ENCODE assay signal across 18 cellular contexts in the genomic region with DNA sequence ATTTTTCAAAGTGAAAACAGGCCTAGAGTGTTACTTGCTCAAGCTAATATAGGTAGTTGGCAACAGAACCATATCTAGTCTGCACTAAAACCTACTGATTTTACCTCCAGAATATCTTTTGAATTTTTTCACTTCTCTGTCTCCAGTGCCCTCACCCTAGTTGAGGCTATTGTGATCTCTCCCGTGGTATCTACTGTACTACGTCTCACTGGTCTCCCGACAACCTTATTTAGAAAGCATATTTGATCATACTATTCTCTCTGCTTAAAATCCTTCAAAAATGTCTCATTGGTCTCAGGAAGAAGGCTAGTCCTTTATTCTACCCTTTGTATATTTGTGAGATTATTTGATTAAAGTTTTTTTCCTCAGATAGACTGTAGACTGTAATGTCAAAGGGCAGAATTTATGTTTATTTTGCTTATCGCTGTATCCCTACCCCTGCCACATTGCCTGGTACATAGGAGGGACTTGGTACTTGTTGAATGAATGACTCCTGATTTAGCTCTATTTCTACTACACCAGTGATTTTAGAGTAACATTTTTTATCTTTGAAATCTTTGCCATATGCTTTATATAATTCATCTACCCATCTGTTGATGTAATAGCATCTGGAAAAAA.
DNase-seq lines count a peak whose midpoint lies in the region; ATAC-seq, FAIRE-seq and TF ChIP-seq lines count a peak whose summit lies in the region.
"Had no signal": no experiment of that assay in that cellular context is flagged by ENCODE, and none has a peak within 500 bp of the region (broad histone marks: within the 10 kb centered on the region; RNA-seq: fewer than 3 reads in every experiment).

No MANE protein-coding gene starts in this region.

- peaks cover 7% of the 10 kb centered on the region for H3K36me3 Mint-ChIP-seq in progenitor cell of endocrine pancreas (ENCODE audit: insufficient read depth)
- no peaks in the 10 kb centered on the region for H3K36me3 Mint-ChIP-seq in natural killer cell treated with Interleukin-12 subunit alpha and Interleukin-12 subunit beta and Interleukin-15 and Interleukin-18, amount 100 ng/mL, for 72 hours

- no peak overlapping the region for H3K4me3 Mint-ChIP-seq in progenitor cell of endocrine pancreas (ENCODE audit: low read depth)
- no peak overlapping the region for H3K4me3 Mint-ChIP-seq in natural killer cell treated with Interleukin-12 subunit alpha and Interleukin-12 subunit beta and Interleukin-15 and Interleukin-18, amount 100 ng/mL, for 72 hours
- H3K4me3 Mint-ChIP-seq: CD8-positive, alpha-beta T cell had no signal

- ATAC-seq in left colon (peak; percentile 66), GM18907 (IDR thresholded peaks at IDR 0.05; ENCODE audit: unreplicated experiment) (no peak)
- no peak for ATAC-seq in natural killer cell treated with Interleukin-12 subunit alpha and Interleukin-12 subunit beta and Interleukin-15 and Interleukin-18, amount 100 ng/mL, for 72 hours
- ATAC-seq: CD8-positive, alpha-beta T cell; PC-3 had no signal

- intact Hi-C loops in left colon (cut with DNase I, micrococcal nuclease), result no loop called here

- H3K27me3 Mint-ChIP-seq in progenitor cell of endocrine pancreas, result no peaks in the 10 kb centered on the region
- H3K27me3 Mint-ChIP-seq in natural killer cell treated with Interleukin-12 subunit alpha and Interleukin-12 subunit beta and Interleukin-15 and Interleukin-18, amount 100 ng/mL, for 72 hours, result no peaks in the 10 kb centered on the region

- peak overlapping the region; percentile 11 for H3K27ac Mint-ChIP-seq in progenitor cell of endocrine pancreas
- H3K27ac Mint-ChIP-seq in natural killer cell treated with Interleukin-12 subunit alpha and Interleukin-12 subunit beta and Interleukin-15 and Interleukin-18, amount 100 ng/mL, for 72 hours, result no peak overlapping the region
- H3K27ac Mint-ChIP-seq: CD8-positive, alpha-beta T cell had no signal

- TF ChIP-seq CTCF in progenitor cell of endocrine pancreas (IDR thresholded peaks at IDR 0.05; ENCODE audit: unreplicated experiment), result no peak

- DNase-seq in NCI-H146 (lab: John Stamatoyannopoulos, UW), result peak; percentile 5
- DNase-seq in NCI-H146 treated with DMSO at 0.1 percent for 48 hours (lab: John Stamatoyannopoulos, UW; ENCODE audit: unreplicated experiment), result no peak
- no peak for DNase-seq in GM18507 (ENCODE audit: extremely low spot score, insufficient read length, low read depth)
- DNase-seq in left colon, result no peak
- no peak for DNase-seq in progenitor cell of endocrine pancreas (ENCODE audit: low spot score, unreplicated experiment)
- DNase-seq in natural killer cell treated with Interleukin-12 subunit alpha and Interleukin-12 subunit beta and Interleukin-15 and Interleukin-18, amount 100 ng/mL, for 72 hours (ENCODE audit: low spot score), result no peak
- no peak for DNase-seq in NOMO-1 treated with dmso at 0.1 percent for 144 hours (lab: John Stamatoyannopoulos, UW; ENCODE audit: unreplicated experiment)
- DNase-seq: CD8-positive, alpha-beta T cell; H7; IMR-90; NCI-H1105; NCI-H1694; NCI-H2081; NCI-H446; NCI-H526; PC-3; Right ventricle myocardium superior had no signal

- peaks cover 8% of the 10 kb centered on the region for H3K9me3 Mint-ChIP-seq in progenitor cell of endocrine pancreas (ENCODE audit: low read depth)
- no peaks in the 10 kb centered on the region for H3K9me3 Mint-ChIP-seq in natural killer cell treated with Interleukin-12 subunit alpha and Interleukin-12 subunit beta and Interleukin-15 and Interleukin-18, amount 100 ng/mL, for 72 hours
- H3K9me3 Mint-ChIP-seq: CD8-positive, alpha-beta T cell had no signal

- peaks cover 26% of the 10 kb centered on the region for H3K4me1 Mint-ChIP-seq in progenitor cell of endocrine pancreas (ENCODE audit: low read depth)
- peaks cover 6 to 12% of the 10 kb centered on the region in 2 donors for H3K4me1 Mint-ChIP-seq in natural killer cell treated with Interleukin-12 subunit alpha and Interleukin-12 subunit beta and Interleukin-15 and Interleukin-18, amount 100 ng/mL, for 72 hours (ENCODE audit: low read depth in 2 of 2)

- FAIRE-seq in GM18507 (lab: Jason Lieb, UNC), result peak; percentile 12
